20 cellular contexts compared by ENCODE assay signal in the genomic region with DNA sequence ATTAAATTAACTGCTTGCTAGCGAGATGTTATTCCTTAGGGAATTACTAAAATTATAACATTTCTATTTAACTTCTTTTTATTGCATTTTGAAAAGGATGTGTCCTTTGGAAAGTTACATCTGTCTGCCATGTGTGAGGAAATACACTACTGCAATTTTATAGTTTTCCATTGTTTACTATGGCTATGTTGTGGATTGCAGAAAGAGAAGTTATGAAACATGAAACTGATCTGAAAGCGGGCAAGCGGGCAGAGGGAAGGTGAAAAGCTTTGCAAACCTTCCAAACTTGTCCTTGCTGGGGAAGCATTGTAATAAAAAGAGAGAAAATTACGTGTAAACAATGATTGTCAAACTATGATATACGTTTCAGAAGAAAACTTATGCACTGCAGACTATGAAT. TPM values are rescaled to one million over a fixed set of nuclear protein-coding genes. Genes with fewer than 3 reads are reported as not detected.
DNase-seq lines count a peak whose midpoint lies in the region; TF ChIP-seq lines count a peak whose summit lies in the region.
"Had no signal": no experiment of that assay in that cellular context is flagged by ENCODE, and none has a peak within 500 bp of the region (broad histone marks: within the 10 kb centered on the region; RNA-seq: fewer than 3 reads in every experiment).

No MANE protein-coding gene starts in this region.

- H3K36me3 ChIP-seq in endocrine pancreas (ENCODE audit: control insufficient read depth, insufficient read depth, low read length) (peaks cover 6% of the 10 kb centered on the region), tibial nerve (peaks cover 0 to 14% (median 0%) of the 10 kb centered on the region in 3 donors)
- H3K36me3 ChIP-seq: neutrophil had no signal

- H3K36me3 Mint-ChIP-seq in nephron progenitor cell (ENCODE audit: low read depth) = peaks cover 50% of the 10 kb centered on the region
- H3K36me3 Mint-ChIP-seq: activated naive CD4-positive, alpha-beta T cell treated with anti-CD3 and anti-CD28 coated beads, Interleukin-2, amount 10 ng/mL, durations not matched to agents 7 days and 5 days had no signal

- no peak overlapping the region for H3K27ac ChIP-seq in tibial nerve
- H3K27ac ChIP-seq: neutrophil had no signal

- H3K4me1 Mint-ChIP-seq in nephron progenitor cell = peaks cover 17% of the 10 kb centered on the region
- H3K4me1 Mint-ChIP-seq: activated naive CD4-positive, alpha-beta T cell treated with anti-CD3 and anti-CD28 coated beads, Interleukin-2, amount 10 ng/mL, durations not matched to agents 7 days and 5 days had no signal

- peaks cover 7% of the 10 kb centered on the region for H3K4me1 ChIP-seq in endocrine pancreas (ENCODE audit: control insufficient read depth, insufficient read depth, low read length)
- peaks cover 0 to 47% (median 3%) of the 10 kb centered on the region in 4 donors for H3K4me1 ChIP-seq in tibial nerve

- TF ChIP-seq EP300 in tibial nerve (IDR thresholded peaks at IDR 0.05) = no peak

- H3K4me3 Mint-ChIP-seq in nephron progenitor cell = no peak overlapping the region
- H3K4me3 Mint-ChIP-seq: activated naive CD4-positive, alpha-beta T cell treated with anti-CD3 and anti-CD28 coated beads, Interleukin-2, amount 10 ng/mL, durations not matched to agents 7 days and 5 days had no signal

- WGBS in tibial nerve, 2 donors = 53 to 59% methylated on average over 5 of the region's 5 CpGs

- TF ChIP-seq CTCF in nephron progenitor cell (IDR thresholded peaks at IDR 0.05) (no peak), tibial nerve (IDR thresholded peaks at IDR 0.05) (no peak)

- H3K27me3 ChIP-seq in endocrine pancreas (ENCODE audit: control insufficient read depth, insufficient read depth, low read length) (no peaks in the 10 kb centered on the region), tibial nerve (no peaks in the 10 kb centered on the region)
- H3K27me3 ChIP-seq: sigmoid colon had no signal

- peak overlapping the region; percentile 84 for H3K27ac Mint-ChIP-seq in nephron progenitor cell
- H3K27ac Mint-ChIP-seq: activated naive CD4-positive, alpha-beta T cell treated with anti-CD3 and anti-CD28 coated beads, Interleukin-2, amount 10 ng/mL, durations not matched to agents 7 days and 5 days had no signal

- H3K9me3 ChIP-seq in endocrine pancreas (ENCODE audit: control insufficient read depth, low read length) = no peaks in the 10 kb centered on the region
- no peaks in the 10 kb centered on the region for H3K9me3 ChIP-seq in tibial nerve
- H3K9me3 ChIP-seq: heart right ventricle, neutrophil, sigmoid colon had no signal

- peaks cover 2% of the 10 kb centered on the region for H3K27me3 Mint-ChIP-seq in nephron progenitor cell (ENCODE audit: low read depth, poor library complexity)

- H3K9me3 Mint-ChIP-seq in nephron progenitor cell = peaks cover 11% of the 10 kb centered on the region
- H3K9me3 Mint-ChIP-seq: activated naive CD4-positive, alpha-beta T cell treated with anti-CD3 and anti-CD28 coated beads, Interleukin-2, amount 10 ng/mL, durations not matched to agents 7 days and 5 days had no signal

- peak overlapping the region; percentile 1 for H3K4me3 ChIP-seq in endocrine pancreas (ENCODE audit: control insufficient read depth, insufficient read depth, low read length)
- no peak overlapping the region for H3K4me3 ChIP-seq in tibial nerve

- DNase-seq in GM03348 (ENCODE audit: low spot score) = peak; percentile 36
- peak; percentile 4 for DNase-seq in M059J (ENCODE audit: low read depth)
- no peak for DNase-seq in nephron progenitor cell
- no peak for DNase-seq in NCI-H1417 treated with DMSO at 0.1 percent for 48 hours (lab: John Stamatoyannopoulos, UW)
- DNase-seq in NCI-H187 (lab: John Stamatoyannopoulos, UW) = no peak
- DNase-seq in tibial nerve (ENCODE audit: low spot score in 2 of 2) = no peak
- no peak for DNase-seq in hepatic stellate cell (ENCODE audit: low spot score)
- DNase-seq: activated CD4-positive, alpha-beta T cell treated with anti-CD3 and anti-CD28 coated beads, Interleukin-2, amount 50 U/mL, for 4 hours; activated naive CD4-positive, alpha-beta T cell treated with anti-CD3 and anti-CD28 coated beads, Interleukin-2, amount 10 ng/mL, durations not matched to agents 7 days and 5 days; COR-L47; cortex of kidney; erythroblast; heart right ventricle; KG1; NK-92 treated with Interleukin-12 subunit alpha and Interleukin-12 subunit beta, amount 100 ng/mL, for 24 hours; sigmoid colon; stimulated activated CD4-positive, alpha-beta T cell treated with anti-CD3 and anti-CD28 coated beads, Interleukin-4, amount 100 ng/mL, for 4 hours; stimulated activated CD8-positive, alpha-beta memory T cell treated with anti-CD3 and anti-CD28 coated beads, Interleukin-4, amount 100 ng/mL, for 48 hours had no signal

- TF ChIP-seq POLR2A in tibial nerve (IDR thresholded peaks at IDR 0.05) = no peak

- H3K9ac ChIP-seq in endocrine pancreas (ENCODE audit: control insufficient read depth, insufficient read depth, low read length) = no peak overlapping the region

RNA-seq across cellular contexts. Expression of a gene that starts 13.6 kb away (rescaled TPM):
- 68.7 and 124 TPM in 2 replicates for total RNA-seq in M059J (2014; rRNA removed; shearing (Covaris generic))
- 100 to 1,000 TPM in 1 of 4 donors, 10 to 100 TPM in 3; 80.6 to 114 (median 85.6) TPM for total RNA-seq in tibial nerve

RNA-seq across cellular contexts. Expression of a gene that starts 53.8 kb away (rescaled TPM):
- 0.98 and 2.4 TPM in 2 replicates for total RNA-seq in M059J (2014; rRNA removed; shearing (Covaris generic))
- 1 to 10 TPM in 3 of 4 donors, under 1 TPM in 1; 0.90 to 3.1 (median 2.0) TPM for total RNA-seq in tibial nerve

Comparison
In these comparisons a context has a peak if more than half of its experiments do, and no peak if none do; other contexts are left out.
1. DNase-seq: peak in GM03348 (single experiment) and M059J (single experiment); none in nephron progenitor cell (single experiment), NCI-H1417 treated with DMSO at 0.1 percent for 48 hours (single experiment), NCI-H187 (0 of 2), tibial nerve (0 of 2) and hepatic stellate cell (single experiment).